22 cellular contexts compared by ENCODE assay signal in genomic region chr2:67599561-67599960, GRCh38.
DNase-seq lines count a peak whose midpoint lies in the region; ATAC-seq, FAIRE-seq and TF ChIP-seq lines count a peak whose summit lies in the region.
"Had no signal": no experiment of that assay in that cellular context is flagged by ENCODE, and none has a peak within 500 bp of the region (broad histone marks: within the 10 kb centered on the region; RNA-seq: fewer than 3 reads in every experiment).

No MANE protein-coding gene starts in this region.

- H3K4me1 Mint-ChIP-seq in HFFc6 (ENCODE audit: low read depth) = peaks cover 40% of the 10 kb centered on the region
- H3K4me1 Mint-ChIP-seq in mesothelial cell of epicardium = peaks cover 3% of the 10 kb centered on the region
- no peaks in the 10 kb centered on the region for H3K4me1 Mint-ChIP-seq in activated T-cell treated with anti-CD3 and anti-CD28 coated beads, Interleukin-2, amount 50 U/mL, for 72 hours (ENCODE audit: low read depth)
- H3K4me1 Mint-ChIP-seq: IgD-negative memory B cell had no signal

- FAIRE-seq in A549 (lab: Jason Lieb, UNC) = no peak
- FAIRE-seq: D721Med, GM12891 had no signal

- TF ChIP-seq CTCF in A549 (IDR thresholded peaks at IDR 0.05) (no peak), HFFc6 (IDR thresholded peaks at IDR 0.05) (no peak), cardiac fibroblast (IDR thresholded peaks at IDR 0.05; ENCODE audit: low read depth, low read length) (no peak), mesothelial cell of epicardium (IDR thresholded peaks at IDR 0.05; ENCODE audit: unreplicated experiment) (no peak)

- H3K9me3 Mint-ChIP-seq in HFFc6 = peaks cover 1% of the 10 kb centered on the region; the same call in 1 of the 2 replicates
- peaks cover 34% of the 10 kb centered on the region for H3K9me3 Mint-ChIP-seq in mesothelial cell of epicardium
- peaks cover 0 to 9% of the 10 kb centered on the region in 2 donors for H3K9me3 Mint-ChIP-seq in activated T-cell treated with anti-CD3 and anti-CD28 coated beads, Interleukin-2, amount 50 U/mL, for 72 hours

- H3K36me3 Mint-ChIP-seq in HFFc6 (ENCODE audit: low read depth) (peaks cover 1% of the 10 kb centered on the region; the same call in 1 of the 2 replicates), mesothelial cell of epicardium (peaks cover 1% of the 10 kb centered on the region)
- H3K36me3 Mint-ChIP-seq in activated T-cell treated with anti-CD3 and anti-CD28 coated beads, Interleukin-2, amount 50 U/mL, for 72 hours (ENCODE audit: insufficient read depth in 2 of 2) = peaks cover 0 to 2% of the 10 kb centered on the region in 2 donors
- H3K36me3 Mint-ChIP-seq: CD8-positive, alpha-beta T cell; IgD-negative memory B cell had no signal

- H3K27ac ChIP-seq in A549 = peak overlapping the region; percentile 53 to 62
- H3K27ac ChIP-seq: BLaER1 had no signal

- H3K27me3 Mint-ChIP-seq in HFFc6 (ENCODE audit: insufficient read depth) (peaks cover 1% of the 10 kb centered on the region; the same call in 1 of the 2 replicates), mesothelial cell of epicardium (ENCODE audit: low read depth) (no peaks in the 10 kb centered on the region)
- no peaks in the 10 kb centered on the region for H3K27me3 Mint-ChIP-seq in activated T-cell treated with anti-CD3 and anti-CD28 coated beads, Interleukin-2, amount 50 U/mL, for 72 hours (ENCODE audit: low read depth)
- H3K27me3 Mint-ChIP-seq: IgD-negative memory B cell had no signal

- TF ChIP-seq EP300 in A549 (IDR thresholded peaks at IDR 0.05) = no peak

- POLR2A ChIA-PET in A549 (lab: Yijun Ruan, JAX) = no interaction called here

- CTCF ChIA-PET in A549 (lab: Yijun Ruan, JAX) = interaction anchor here (1.2 kb wide), 1 partner anchor 166 kb away, joined by 3 read pairs; no protein-coding TSS in a partner anchor

- peak in 1 of 2 experiments; percentile 35; a peak in 2 of 6 replicates for ATAC-seq in A549
- no peak for ATAC-seq in activated T-cell treated with anti-CD3 and anti-CD28 coated beads, Interleukin-2, amount 50 U/mL, for 72 hours (replicated peaks in 1 of 2)
- ATAC-seq: CD8-positive, alpha-beta T cell had no signal

- DNase-seq in A549 (ENCODE audit: low read depth in 1 of 2, low spot score in 1 of 2) = no peak
- DNase-seq in HFFc6 = no peak
- peak; percentile 18 to 21 for DNase-seq in cardiac fibroblast (ENCODE audit: low read depth in 2 of 2)
- no peak for DNase-seq in mesothelial cell of epicardium (ENCODE audit: low spot score in 2 of 2, unreplicated experiment in 2 of 2)
- DNase-seq in activated T-cell treated with anti-CD3 and anti-CD28 coated beads, Interleukin-2, amount 50 U/mL, for 72 hours = no peak
- DNase-seq in stimulated activated CD4-positive, alpha-beta T cell treated with anti-CD3 and anti-CD28 coated beads, Interleukin-4, amount 100 ng/mL, for 24 hours = no peak
- no peak for DNase-seq in cortex of kidney (lab: John Stamatoyannopoulos, UW)
- no peak for DNase-seq in NCI-H1417 treated with DMSO at 0.1 percent for 48 hours (lab: John Stamatoyannopoulos, UW)
- DNase-seq: 8988T; CD8-positive, alpha-beta T cell; DMS79 treated with DMSO at 0.1 percent for 48 hours; GF-D8; Kasumi-1; NCI-H1105 treated with DMSO at 0.1 percent for 48 hours; NCI-H187 treated with DMSO at 0.1 percent for 48 hours; NCI-H345; NCI-H526 treated with DMSO at 0.1 percent for 48 hours; SIG-M5 had no signal

- H3K4me1 ChIP-seq in A549 = peaks cover 25% of the 10 kb centered on the region
- H3K4me1 ChIP-seq: BLaER1 had no signal

- H3K27ac Mint-ChIP-seq in HFFc6 = peak overlapping the region; percentile 87
- H3K27ac Mint-ChIP-seq in mesothelial cell of epicardium = peak overlapping the region; percentile 17
- no peak overlapping the region for H3K27ac Mint-ChIP-seq in activated T-cell treated with anti-CD3 and anti-CD28 coated beads, Interleukin-2, amount 50 U/mL, for 72 hours
- H3K27ac Mint-ChIP-seq: CD8-positive, alpha-beta T cell; IgD-negative memory B cell had no signal

- H3K4me2 ChIP-seq in A549 = peak overlapping the region; percentile 34
- H3K4me2 ChIP-seq: BLaER1 had no signal

- peaks cover 7% of the 10 kb centered on the region; the same call in 1 of the 3 replicates for H3K9me3 ChIP-seq in A549
- H3K9me3 ChIP-seq: BLaER1 had no signal

- TF ChIP-seq RAD21 in A549 (conservative IDR thresholded peaks at IDR 0.05 in 1 of 2, IDR thresholded peaks at IDR 0.05 in 1 of 2) = no peak

- H3K4me3 Mint-ChIP-seq in HFFc6 (peak overlapping the region; percentile 35; the same call in 1 of the 2 replicates), mesothelial cell of epicardium (no peak overlapping the region)
- no peak overlapping the region for H3K4me3 Mint-ChIP-seq in activated T-cell treated with anti-CD3 and anti-CD28 coated beads, Interleukin-2, amount 50 U/mL, for 72 hours
- H3K4me3 Mint-ChIP-seq: CD8-positive, alpha-beta T cell; IgD-negative memory B cell had no signal

- H3K4me3 ChIP-seq in A549 = no peak overlapping the region
- H3K4me3 ChIP-seq in cardiac fibroblast (replicated peaks in 1 of 2; ENCODE audit: low read depth in 2 of 2, low read length in 2 of 2) = no peak overlapping the region
- H3K4me3 ChIP-seq: BLaER1 had no signal

- TF ChIP-seq POLR2A in A549 (IDR thresholded peaks at IDR 0.05; ENCODE audit: low read length) = no peak

TF ChIP-seq in A549, 52 proteins besides CTCF, POLR2A, EP300 and RAD21:
- TF ChIP-seq CHD4 (IDR thresholded peaks at IDR 0.05; ENCODE audit: borderline replicate concordance) = no peak
- TF ChIP-seq CHD2 (IDR thresholded peaks at IDR 0.05; ENCODE audit: low read length, partially characterized antibody) = no peak
- no peak for TF ChIP-seq NFE2L2 (conservative IDR thresholded peaks at IDR 0.05; ENCODE audit: low read length)
- TF ChIP-seq, protein P1, sequence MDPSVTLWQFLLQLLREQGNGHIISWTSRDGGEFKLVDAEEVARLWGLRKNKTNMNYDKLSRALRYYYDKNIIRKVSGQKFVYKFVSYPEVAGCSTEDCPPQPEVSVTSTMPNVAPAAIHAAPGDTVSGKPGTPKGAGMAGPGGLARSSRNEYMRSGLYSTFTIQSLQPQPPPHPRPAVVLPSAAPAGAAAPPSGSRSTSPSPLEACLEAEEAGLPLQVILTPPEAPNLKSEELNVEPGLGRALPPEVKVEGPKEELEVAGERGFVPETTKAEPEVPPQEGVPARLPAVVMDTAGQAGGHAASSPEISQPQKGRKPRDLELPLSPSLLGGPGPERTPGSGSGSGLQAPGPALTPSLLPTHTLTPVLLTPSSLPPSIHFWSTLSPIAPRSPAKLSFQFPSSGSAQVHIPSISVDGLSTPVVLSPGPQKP (IDR thresholded peaks at IDR 0.05; ENCODE audit: low read depth, low read length) = no peak
- no peak for TF ChIP-seq E2F6 (IDR thresholded peaks at IDR 0.05; ENCODE audit: borderline replicate concordance, low read depth)
- no peak for TF ChIP-seq MYC (IDR thresholded peaks at IDR 0.05; ENCODE audit: borderline replicate concordance, low read length)
- TF ChIP-seq, protein P2, sequence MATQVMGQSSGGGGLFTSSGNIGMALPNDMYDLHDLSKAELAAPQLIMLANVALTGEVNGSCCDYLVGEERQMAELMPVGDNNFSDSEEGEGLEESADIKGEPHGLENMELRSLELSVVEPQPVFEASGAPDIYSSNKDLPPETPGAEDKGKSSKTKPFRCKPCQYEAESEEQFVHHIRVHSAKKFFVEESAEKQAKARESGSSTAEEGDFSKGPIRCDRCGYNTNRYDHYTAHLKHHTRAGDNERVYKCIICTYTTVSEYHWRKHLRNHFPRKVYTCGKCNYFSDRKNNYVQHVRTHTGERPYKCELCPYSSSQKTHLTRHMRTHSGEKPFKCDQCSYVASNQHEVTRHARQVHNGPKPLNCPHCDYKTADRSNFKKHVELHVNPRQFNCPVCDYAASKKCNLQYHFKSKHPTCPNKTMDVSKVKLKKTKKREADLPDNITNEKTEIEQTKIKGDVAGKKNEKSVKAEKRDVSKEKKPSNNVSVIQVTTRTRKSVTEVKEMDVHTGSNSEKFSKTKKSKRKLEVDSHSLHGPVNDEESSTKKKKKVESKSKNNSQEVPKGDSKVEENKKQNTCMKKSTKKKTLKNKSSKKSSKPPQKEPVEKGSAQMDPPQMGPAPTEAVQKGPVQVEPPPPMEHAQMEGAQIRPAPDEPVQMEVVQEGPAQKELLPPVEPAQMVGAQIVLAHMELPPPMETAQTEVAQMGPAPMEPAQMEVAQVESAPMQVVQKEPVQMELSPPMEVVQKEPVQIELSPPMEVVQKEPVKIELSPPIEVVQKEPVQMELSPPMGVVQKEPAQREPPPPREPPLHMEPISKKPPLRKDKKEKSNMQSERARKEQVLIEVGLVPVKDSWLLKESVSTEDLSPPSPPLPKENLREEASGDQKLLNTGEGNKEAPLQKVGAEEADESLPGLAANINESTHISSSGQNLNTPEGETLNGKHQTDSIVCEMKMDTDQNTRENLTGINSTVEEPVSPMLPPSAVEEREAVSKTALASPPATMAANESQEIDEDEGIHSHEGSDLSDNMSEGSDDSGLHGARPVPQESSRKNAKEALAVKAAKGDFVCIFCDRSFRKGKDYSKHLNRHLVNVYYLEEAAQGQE (IDR thresholded peaks at IDR 0.05) = no peak
- TF ChIP-seq, protein P3, sequence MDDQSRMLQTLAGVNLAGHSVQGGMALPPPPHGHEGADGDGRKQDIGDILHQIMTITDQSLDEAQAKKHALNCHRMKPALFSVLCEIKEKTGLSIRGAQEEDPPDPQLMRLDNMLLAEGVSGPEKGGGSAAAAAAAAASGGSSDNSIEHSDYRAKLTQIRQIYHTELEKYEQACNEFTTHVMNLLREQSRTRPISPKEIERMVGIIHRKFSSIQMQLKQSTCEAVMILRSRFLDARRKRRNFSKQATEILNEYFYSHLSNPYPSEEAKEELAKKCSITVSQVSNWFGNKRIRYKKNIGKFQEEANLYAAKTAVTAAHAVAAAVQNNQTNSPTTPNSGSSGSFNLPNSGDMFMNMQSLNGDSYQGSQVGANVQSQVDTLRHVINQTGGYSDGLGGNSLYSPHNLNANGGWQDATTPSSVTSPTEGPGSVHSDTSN (IDR thresholded peaks at IDR 0.05) = no peak
- TF ChIP-seq ZC3H11A (IDR thresholded peaks at IDR 0.05) = no peak
- no peak for TF ChIP-seq NR3C1 (IDR thresholded peaks at IDR 0.05)
- no peak for TF ChIP-seq RCOR1 (IDR thresholded peaks at IDR 0.05; ENCODE audit: low read depth, low read length)
- TF ChIP-seq, protein P4, sequence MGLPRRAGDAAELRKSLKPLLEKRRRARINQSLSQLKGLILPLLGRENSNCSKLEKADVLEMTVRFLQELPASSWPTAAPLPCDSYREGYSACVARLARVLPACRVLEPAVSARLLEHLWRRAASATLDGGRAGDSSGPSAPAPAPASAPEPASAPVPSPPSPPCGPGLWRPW (IDR thresholded peaks at IDR 0.05) = no peak
- no peak for TF ChIP-seq ZFP36 (IDR thresholded peaks at IDR 0.05; ENCODE audit: borderline replicate concordance, partially characterized antibody)

Comparison
In these comparisons a context has a peak if more than half of its experiments do, and no peak if none do; other contexts are left out.
1. DNase-seq: peak in cardiac fibroblast (2 of 2); none in A549 (0 of 2), HFFc6 (single experiment), mesothelial cell of epicardium (0 of 2), activated T-cell treated with anti-CD3 and anti-CD28 coated beads, Interleukin-2, amount 50 U/mL, for 72 hours (0 of 2), stimulated activated CD4-positive, alpha-beta T cell treated with anti-CD3 and anti-CD28 coated beads, Interleukin-4, amount 100 ng/mL, for 24 hours (single experiment), cortex of kidney (single experiment) and NCI-H1417 treated with DMSO at 0.1 percent for 48 hours (single experiment).